In genomic region chr13:110913911-110914292, GRCh38 we compare ENCODE assay signal across 8 cellular contexts. TPM values are rescaled to one million over a fixed set of nuclear protein-coding genes. Genes with fewer than 3 reads are reported as not detected.
A peak's percentile ranks its signal among the peaks of the same experiment; 100 is the strongest.
DNase-seq lines count a peak whose midpoint lies in the region; ATAC-seq, FAIRE-seq and TF ChIP-seq lines count a peak whose summit lies in the region.

No MANE protein-coding gene starts in this region.

- H3K79me1 ChIP-seq in mesenchymal stem cell (replicated peaks; ENCODE audit: low read length, poor library complexity, severe bottlenecking), result peaks cover 4% of the 10 kb centered on the region

- H3K27ac ChIP-seq in DOHH2 (ENCODE audit: low read depth, low read length) (peak overlapping the region; percentile 82), mesenchymal stem cell (ENCODE audit: low read length, poor library complexity, severe bottlenecking) (peak overlapping the region; percentile 62), urinary bladder (ENCODE audit: low read depth) (peak overlapping the region; percentile 99)

- H2BK5ac ChIP-seq in mesenchymal stem cell (ENCODE audit: low read depth, low read length, poor library complexity, severe bottlenecking), result peak overlapping the region; percentile 95

- peak overlapping the region; percentile 94 for H3K4me3 ChIP-seq in DOHH2 (ENCODE audit: low read length)
- peak overlapping the region; percentile 78 for H3K4me3 ChIP-seq in Loucy (ENCODE audit: low read length, poor library complexity, severe bottlenecking)
- peak overlapping the region; percentile 98 for H3K4me3 ChIP-seq in bronchial epithelial cell (ENCODE audit: low read depth, low read length)
- peak overlapping the region; percentile 93 to 100 for H3K4me3 ChIP-seq in mesenchymal stem cell (ENCODE audit: insufficient read depth in 1 of 2, low read depth in 1 of 2, low read length in 2 of 2)
- H3K4me3 ChIP-seq in urinary bladder (ENCODE audit: low read depth, low read length), result peak overlapping the region; percentile 76

- no peaks in the 10 kb centered on the region for H3K9me3 ChIP-seq in DOHH2 (ENCODE audit: control insufficient read depth, insufficient read depth, low read length)
- no peaks in the 10 kb centered on the region for H3K9me3 ChIP-seq in Loucy (ENCODE audit: insufficient read depth, low read depth, low read length)
- H3K9me3 ChIP-seq in mesenchymal stem cell (ENCODE audit: control insufficient read depth, low read length), result no peaks in the 10 kb centered on the region

- peaks cover 30% of the 10 kb centered on the region for H3K4me1 ChIP-seq in DOHH2 (ENCODE audit: control insufficient read depth, low read length)
- H3K4me1 ChIP-seq in Loucy (ENCODE audit: insufficient read depth, low read length, poor library complexity, severe bottlenecking), result peaks cover 60% of the 10 kb centered on the region
- H3K4me1 ChIP-seq in mesenchymal stem cell (ENCODE audit: control insufficient read depth, insufficient read depth, low read depth, low read length), result peaks cover 7% of the 10 kb centered on the region
- H3K4me1 ChIP-seq in urinary bladder (ENCODE audit: insufficient read depth), result peaks cover 3% of the 10 kb centered on the region

- H3K27me3 ChIP-seq in DOHH2 (ENCODE audit: control insufficient read depth, low read length), result no peaks in the 10 kb centered on the region
- H3K27me3 ChIP-seq in Loucy (ENCODE audit: insufficient read depth, low read length, poor library complexity, severe bottlenecking), result peaks cover 3% of the 10 kb centered on the region
- no peaks in the 10 kb centered on the region for H3K27me3 ChIP-seq in bronchial epithelial cell (ENCODE audit: control insufficient read depth, insufficient read depth, low read length)
- no peaks in the 10 kb centered on the region for H3K27me3 ChIP-seq in mesenchymal stem cell (ENCODE audit: control insufficient read depth in 1 of 2, insufficient read depth in 1 of 2, low read length in 2 of 2)

- H3K23ac ChIP-seq in mesenchymal stem cell (ENCODE audit: low read length in 2 of 2), result peak overlapping the region in 1 of 2 experiments; percentile 99

- peak overlapping the region; percentile 85 for H2BK120ac ChIP-seq in mesenchymal stem cell (ENCODE audit: low read depth, low read length)

- DNase-seq in bronchial epithelial cell (ENCODE audit: low read depth), result peak; percentile 3
- DNase-seq in mesenchymal stem cell, result no peak
- DNase-seq in germinal center (ENCODE audit: low spot score), result no peak
- no peak for DNase-seq in stimulated activated CD4-positive, alpha-beta T cell treated with anti-CD3 and anti-CD28 coated beads, Interleukin-2, amount 100 ng/mL, for 24 hours

- peak overlapping the region in 1 of 2 experiments; percentile 100 for H3K14ac ChIP-seq in mesenchymal stem cell (ENCODE audit: low read length in 2 of 2)

- H3K9ac ChIP-seq in Loucy (ENCODE audit: low read depth, low read length, poor library complexity, severe bottlenecking), result peak overlapping the region; percentile 97
- peak overlapping the region; percentile 96 for H3K9ac ChIP-seq in mesenchymal stem cell (ENCODE audit: low read length)

- peak overlapping the region; percentile 21 to 100 for H3K4ac ChIP-seq in mesenchymal stem cell (ENCODE audit: low read depth in 1 of 2, low read length in 2 of 2)

- no peak for FAIRE-seq in bronchial epithelial cell (lab: Jason Lieb, UNC)

- 0% methylated on average over 23 of the region's 26 CpGs for WGBS in mesenchymal stem cell
- WGBS in urinary bladder, result under 1% methylated on average over 26 of the region's 26 CpGs

- H2AFZ ChIP-seq in Loucy (ENCODE audit: low read length) (peak overlapping the region; percentile 53; the same call in 1 of the 2 replicates), mesenchymal stem cell (ENCODE audit: low read depth, low read length) (no peak overlapping the region)

- H3K36me3 ChIP-seq in DOHH2 (ENCODE audit: control insufficient read depth, low read length) (peaks cover 51% of the 10 kb centered on the region), Loucy (ENCODE audit: insufficient read depth, low read length) (peaks cover 17% of the 10 kb centered on the region; the same call in 1 of the 2 replicates), bronchial epithelial cell (ENCODE audit: control insufficient read depth, insufficient read depth, low read length) (peaks cover 3% of the 10 kb centered on the region), mesenchymal stem cell (ENCODE audit: control insufficient read depth in 1 of 2, insufficient read depth in 2 of 2, low read depth in 1 of 2, low read length in 2 of 2) (peaks cover 8 to 21% of the 10 kb centered on the region in 2 experiments), urinary bladder (ENCODE audit: insufficient read depth) (no peaks in the 10 kb centered on the region)

- H3F3A ChIP-seq in DOHH2 (ENCODE audit: control insufficient read depth, insufficient read depth) (peaks cover 6% of the 10 kb centered on the region; the same call in 1 of the 2 replicates), Loucy (ENCODE audit: low read depth) (no peaks in the 10 kb centered on the region)

- H3K79me2 ChIP-seq in DOHH2 (ENCODE audit: control insufficient read depth, low read length) (peaks cover 66% of the 10 kb centered on the region), Loucy (ENCODE audit: insufficient read depth, low read length) (peaks cover 70% of the 10 kb centered on the region)

- H4K20me1 ChIP-seq in DOHH2 (ENCODE audit: control insufficient read depth, insufficient read depth, low read depth, low read length) (peaks cover 27% of the 10 kb centered on the region), Loucy (ENCODE audit: insufficient read depth, low read length, poor library complexity, severe bottlenecking) (peaks cover 56% of the 10 kb centered on the region)

- no peak for TF ChIP-seq CTCF in DOHH2 (IDR thresholded peaks at IDR 0.05; ENCODE audit: low read depth, low read length, poor library complexity, severe bottlenecking)
- TF ChIP-seq CTCF in Loucy (conservative IDR thresholded peaks at IDR 0.05; ENCODE audit: low read length), result no peak
- TF ChIP-seq CTCF in bronchial epithelial cell (IDR thresholded peaks at IDR 0.05; ENCODE audit: insufficient read depth, low read length, severe bottlenecking), result no peak

- no peak overlapping the region for H2BK12ac ChIP-seq in mesenchymal stem cell (ENCODE audit: low read length in 2 of 2)

- peak overlapping the region; percentile 77 for H3K4me2 ChIP-seq in DOHH2 (ENCODE audit: low read length)
- peak overlapping the region; percentile 69 for H3K4me2 ChIP-seq in Loucy (ENCODE audit: low read depth, low read length, poor library complexity, severe bottlenecking)
- H3K4me2 ChIP-seq in mesenchymal stem cell (ENCODE audit: low read length, poor library complexity, severe bottlenecking), result peak overlapping the region; percentile 67

- H2AK5ac ChIP-seq in mesenchymal stem cell (ENCODE audit: low read length, severe bottlenecking), result no peak overlapping the region

- H3K9me2 ChIP-seq in DOHH2 (replicated peaks; ENCODE audit: control insufficient read depth, low read length) (no peaks in the 10 kb centered on the region), Loucy (replicated peaks; ENCODE audit: low read depth, low read length) (no peaks in the 10 kb centered on the region)

- H2BK15ac ChIP-seq in mesenchymal stem cell (ENCODE audit: low read depth, poor library complexity, severe bottlenecking), result peak overlapping the region; percentile 99

- peak overlapping the region; percentile 11 for H4K91ac ChIP-seq in mesenchymal stem cell (ENCODE audit: low read length)

- ATAC-seq in GM18519 (IDR thresholded peaks at IDR 0.05; ENCODE audit: low FRiP score, unreplicated experiment), result no peak

- peak overlapping the region; percentile 100 for H3K18ac ChIP-seq in mesenchymal stem cell (ENCODE audit: low read depth in 1 of 2, low read length in 2 of 2)

- peak overlapping the region; percentile 98 for H4K8ac ChIP-seq in mesenchymal stem cell (ENCODE audit: low read length)

RNA-seq across cellular contexts. Expression of gene ANKRD10, which starts 1.0 kb away (rescaled TPM):
- total RNA-seq in bronchial epithelial cell (17.2 and 26.9 TPM in 2 replicates), urinary bladder (324 TPM)
- 34.0 TPM for polyA plus RNA-seq in mesenchymal stem cell (2013, experiment 1 of 2)
- polyA plus RNA-seq in mesenchymal stem cell (2013, experiment 2 of 2), result 33.7 TPM
- 73.7 TPM for polyA plus RNA-seq in urinary bladder

Comparison
In these comparisons a context has a peak if more than half of its experiments do, and no peak if none do; other contexts are left out.
1. RNA of gene ANKRD10, which starts 1.0 kb away (total RNA-seq): 324 TPM in urinary bladder (single experiment); 17.2 to 26.9 TPM in bronchial epithelial cell; every median in the first group is over 10 times any median in the second.
2. Peak in every context shown above with its lines, with median percentiles within 50 percentile points of each other: H3K27ac ChIP-seq, H3K4me2 ChIP-seq and H3K4me3 ChIP-seq.